Comparison of ENCODE assay signal across 27 cellular contexts in genomic region chr5:42001673-42002072, GRCh38.
"Had no signal": no experiment of that assay in that cellular context is flagged by ENCODE, and none has a peak within 500 bp of the region (broad histone marks: within the 10 kb centered on the region; RNA-seq: fewer than 3 reads in every experiment).

No MANE protein-coding gene starts in this region.

- H3K79me2 ChIP-seq: hepatocyte had no signal

- H3K36me3 ChIP-seq: gastroesophageal sphincter, heart left ventricle, left lung, prostate gland, right atrium auricular region, sigmoid colon, stomach, thyroid gland, vagina had no signal

- H3K36me3 Mint-ChIP-seq: stimulated activated effector memory CD8-positive, alpha-beta T cell treated with anti-CD3 and anti-CD28 coated beads, Interleukin-12 subunit alpha, Interleukin-12 subunit beta, amount 100 ng/mL, for 72 hours had no signal

- FAIRE-seq: islet of Langerhans had no signal

- DNase-seq: dorsolateral prefrontal cortex; effector CD4-positive, alpha-beta T cell; foreskin keratinocyte; heart left ventricle; left cardiac atrium; left lung; mesenchymal stem cell; midbrain; naive thymus-derived CD4-positive, alpha-beta T cell; nucleus accumbens; sigmoid colon; stimulated activated CD4-positive, alpha-beta T cell treated with anti-CD3 and anti-CD28 coated beads, Interleukin-2, amount 100 ng/mL, for 24 hours; stimulated activated CD4-positive, alpha-beta T cell treated with anti-CD3 and anti-CD28 coated beads, Interleukin-4, amount 100 ng/mL, for 24 hours; stimulated activated naive CD4-positive, alpha-beta T cell treated with Interleukin-2 at 50 U/mL for 16 hours; stomach; thyroid gland; trophoblast cell had no signal

- H3K4me3 Mint-ChIP-seq: naive thymus-derived CD4-positive, alpha-beta T cell; nephron; stimulated activated effector memory CD8-positive, alpha-beta T cell treated with anti-CD3 and anti-CD28 coated beads, Interleukin-12 subunit alpha, Interleukin-12 subunit beta, amount 100 ng/mL, for 72 hours had no signal

- H3K9me3 ChIP-seq: prostate gland, thyroid gland, vagina had no signal

- H3K27ac Mint-ChIP-seq: naive thymus-derived CD4-positive, alpha-beta T cell; nephron; stimulated activated effector memory CD8-positive, alpha-beta T cell treated with anti-CD3 and anti-CD28 coated beads, Interleukin-12 subunit alpha, Interleukin-12 subunit beta, amount 100 ng/mL, for 72 hours had no signal

- H3K9me3 Mint-ChIP-seq: stimulated activated effector memory CD8-positive, alpha-beta T cell treated with anti-CD3 and anti-CD28 coated beads, Interleukin-12 subunit alpha, Interleukin-12 subunit beta, amount 100 ng/mL, for 72 hours had no signal

- ATAC-seq: esophagus mucosa; foreskin keratinocyte; gastroesophageal sphincter; heart left ventricle; left cardiac atrium; left lung; naive thymus-derived CD4-positive, alpha-beta T cell; stimulated activated effector memory CD8-positive, alpha-beta T cell treated with anti-CD3 and anti-CD28 coated beads, Interleukin-12 subunit alpha, Interleukin-12 subunit beta, amount 100 ng/mL, for 72 hours had no signal

- H3K4me1 ChIP-seq: foreskin keratinocyte, gastroesophageal sphincter, heart left ventricle, left lung, prostate gland, right atrium auricular region, sigmoid colon, stomach, thyroid gland, vagina had no signal

- H3K27me3 ChIP-seq: dorsolateral prefrontal cortex, foreskin keratinocyte, gastroesophageal sphincter, heart left ventricle, hepatocyte, left lung, right atrium auricular region, sigmoid colon, stomach, thyroid gland, vagina had no signal

- H2AFZ ChIP-seq: hepatocyte had no signal

- H3K4me1 Mint-ChIP-seq: naive thymus-derived CD4-positive, alpha-beta T cell; nephron; stimulated activated effector memory CD8-positive, alpha-beta T cell treated with anti-CD3 and anti-CD28 coated beads, Interleukin-12 subunit alpha, Interleukin-12 subunit beta, amount 100 ng/mL, for 72 hours had no signal

- H3K4me3 ChIP-seq: dorsolateral prefrontal cortex, gastroesophageal sphincter, heart left ventricle, hepatocyte, left lung, prostate gland, right atrium auricular region, sigmoid colon, stomach, thyroid gland, vagina had no signal

- H3K4me2 ChIP-seq: hepatocyte had no signal

- H3K27ac ChIP-seq: dorsolateral prefrontal cortex, epithelial cell of prostate, foreskin keratinocyte, gastroesophageal sphincter, heart left ventricle, hepatocyte, left lung, prostate gland, right atrium auricular region, sigmoid colon, stomach, thyroid gland, vagina had no signal
